Comparison of ENCODE assay signal across 8 cellular contexts in genomic region chr16:69725480-69726312, GRCh38. TPM values are rescaled to one million over a fixed set of nuclear protein-coding genes. Genes with fewer than 3 reads are reported as not detected.
A peak's percentile ranks its signal among the peaks of the same experiment; 100 is the strongest.
DNase-seq lines count a peak whose midpoint lies in the region; ATAC-seq and TF ChIP-seq lines count a peak whose summit lies in the region.

No MANE protein-coding gene starts in this region.

- no peaks in the 10 kb centered on the region for H3K9me3 Mint-ChIP-seq in activated T-cell treated with anti-CD3 and anti-CD28 coated beads, Interleukin-2, amount 50 U/mL, for 24 hours
- no peaks in the 10 kb centered on the region for H3K9me3 Mint-ChIP-seq in activated naive CD8-positive, alpha-beta T cell treated with anti-CD3 and anti-CD28 coated beads, Interleukin-2, amount 50 U/mL, for 24 hours

- H3K4me3 Mint-ChIP-seq in activated T-cell treated with anti-CD3 and anti-CD28 coated beads, Interleukin-2, amount 50 U/mL, for 24 hours = peak overlapping the region; percentile 85
- peak overlapping the region; percentile 81 for H3K4me3 Mint-ChIP-seq in activated naive CD8-positive, alpha-beta T cell treated with anti-CD3 and anti-CD28 coated beads, Interleukin-2, amount 50 U/mL, for 24 hours

- H3K27ac ChIP-seq in left lung (peak overlapping the region; percentile 80 to 88), thymus (ENCODE audit: low read depth) (no peak overlapping the region)

- H3K27ac Mint-ChIP-seq in activated T-cell treated with anti-CD3 and anti-CD28 coated beads, Interleukin-2, amount 50 U/mL, for 24 hours = peak overlapping the region; percentile 96
- H3K27ac Mint-ChIP-seq in activated naive CD8-positive, alpha-beta T cell treated with anti-CD3 and anti-CD28 coated beads, Interleukin-2, amount 50 U/mL, for 24 hours = peak overlapping the region; percentile 84

- DNase-seq in activated T-cell treated with anti-CD3 and anti-CD28 coated beads, Interleukin-2, amount 50 U/mL, for 24 hours = no peak
- DNase-seq in activated T-cell treated with anti-CD3 and anti-CD28 coated beads, Interleukin-2, amount 50 U/mL, for 1 hour = no peak
- no peak for DNase-seq in activated naive CD8-positive, alpha-beta T cell treated with anti-CD3 and anti-CD28 coated beads, Interleukin-2, amount 50 U/mL, for 24 hours
- DNase-seq in left lung (no peak), AG08396 (ENCODE audit: low spot score) (no peak), NCI-H526 treated with DMSO at 0.1 percent for 48 hours (lab: John Stamatoyannopoulos, UW) (no peak)

- peaks cover 30% of the 10 kb centered on the region for H3K4me1 Mint-ChIP-seq in activated T-cell treated with anti-CD3 and anti-CD28 coated beads, Interleukin-2, amount 50 U/mL, for 24 hours (ENCODE audit: low read depth)
- H3K4me1 Mint-ChIP-seq in activated naive CD8-positive, alpha-beta T cell treated with anti-CD3 and anti-CD28 coated beads, Interleukin-2, amount 50 U/mL, for 24 hours = peaks cover 27% of the 10 kb centered on the region

- no peaks in the 10 kb centered on the region for H3K36me3 ChIP-seq in left lung
- H3K36me3 ChIP-seq in thymus (ENCODE audit: control insufficient read depth, insufficient read depth) = no peaks in the 10 kb centered on the region

- no peak for TF ChIP-seq CTCF in left lung (IDR thresholded peaks at IDR 0.05)

- intact Hi-C loops in left lung (cut with DNase I) = no loop called here

- peaks cover 5% of the 10 kb centered on the region for H3K36me3 Mint-ChIP-seq in activated T-cell treated with anti-CD3 and anti-CD28 coated beads, Interleukin-2, amount 50 U/mL, for 24 hours (ENCODE audit: low read depth)
- no peaks in the 10 kb centered on the region for H3K36me3 Mint-ChIP-seq in activated naive CD8-positive, alpha-beta T cell treated with anti-CD3 and anti-CD28 coated beads, Interleukin-2, amount 50 U/mL, for 24 hours (ENCODE audit: low read depth)

- no peaks in the 10 kb centered on the region for H3K9me3 ChIP-seq in left lung
- peaks cover 1% of the 10 kb centered on the region for H3K9me3 ChIP-seq in thymus (ENCODE audit: control insufficient read depth)

- H3K27me3 Mint-ChIP-seq in activated T-cell treated with anti-CD3 and anti-CD28 coated beads, Interleukin-2, amount 50 U/mL, for 24 hours = no peaks in the 10 kb centered on the region
- no peaks in the 10 kb centered on the region for H3K27me3 Mint-ChIP-seq in activated naive CD8-positive, alpha-beta T cell treated with anti-CD3 and anti-CD28 coated beads, Interleukin-2, amount 50 U/mL, for 24 hours

- H3K4me1 ChIP-seq in left lung (peaks cover 8 to 43% of the 10 kb centered on the region in 2 donors), thymus (ENCODE audit: control insufficient read depth, insufficient read depth, low read length) (peaks cover 12% of the 10 kb centered on the region)

- ATAC-seq in activated naive CD8-positive, alpha-beta T cell treated with anti-CD3 and anti-CD28 coated beads, Interleukin-2, amount 50 U/mL, for 24 hours = no peak
- ATAC-seq in left lung (no peak), GM18517 (IDR thresholded peaks at IDR 0.05; ENCODE audit: unreplicated experiment) (no peak)

- H3K4me3 ChIP-seq in left lung = peak overlapping the region; percentile 37 to 51
- peak overlapping the region; percentile 78 for H3K4me3 ChIP-seq in thymus (ENCODE audit: low read length)

- 76% methylated on average over 32 of the region's 32 CpGs for WGBS in thymus

- H3K27me3 ChIP-seq in left lung (no peaks in the 10 kb centered on the region), thymus (ENCODE audit: control insufficient read depth, insufficient read depth) (no peaks in the 10 kb centered on the region)

RNA-seq across cellular contexts. Expression of gene NQO1, which starts 0.7 kb away (rescaled TPM):
- 10 to 100 TPM; 50.5 to 78.4 TPM for total RNA-seq in left lung
- 10.3 TPM for polyA plus RNA-seq in thymus

RNA-seq across cellular contexts. Expression of gene NOB1, which starts 29.0 kb away (rescaled TPM):
- 10 to 100 TPM; 29.9 to 42.2 TPM for total RNA-seq in left lung
- 32.3 TPM for polyA plus RNA-seq in thymus

RNA-seq across cellular contexts. Expression of gene WWP2, which starts 36.4 kb away (rescaled TPM):
- 10 to 100 TPM; 67.9 to 73.0 TPM for total RNA-seq in left lung
- 21.1 TPM for polyA plus RNA-seq in thymus
